8 cellular contexts compared by ENCODE assay signal in the genomic region with DNA sequence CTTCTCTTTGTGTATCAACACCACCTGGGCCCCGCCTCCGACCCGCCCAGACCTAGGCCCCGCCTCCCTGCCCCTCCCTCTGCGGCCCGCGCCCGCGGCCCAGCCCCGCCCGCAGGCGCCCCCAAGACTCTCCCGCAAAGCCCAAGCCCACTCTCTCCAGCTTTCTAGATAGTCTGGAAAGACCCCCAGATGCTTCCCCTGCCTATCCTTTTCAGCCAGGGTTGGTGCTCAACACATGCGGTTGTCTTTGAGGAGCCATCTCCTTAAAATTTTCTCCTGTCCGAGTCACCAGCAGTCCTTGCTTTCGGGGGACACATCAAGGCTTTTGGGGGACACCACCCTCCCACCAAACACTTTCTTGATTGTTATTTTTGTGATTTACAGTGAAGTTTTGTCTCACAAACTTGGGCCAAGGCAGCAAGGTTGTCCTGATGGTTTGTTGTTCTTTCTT. TPM values are rescaled to one million over a fixed set of nuclear protein-coding genes. Genes with fewer than 3 reads are reported as not detected.
A peak's percentile ranks its signal among the peaks of the same experiment; 100 is the strongest.
DNase-seq lines count a peak whose midpoint lies in the region; ATAC-seq and TF ChIP-seq lines count a peak whose summit lies in the region.

No MANE protein-coding gene starts in this region.

- peak overlapping the region; percentile 98 for H3K4me2 ChIP-seq in skeletal muscle satellite cell (ENCODE audit: low read length)

- H3K36me3 Mint-ChIP-seq in WTC11: peaks cover 45% of the 10 kb centered on the region

- no peaks in the 10 kb centered on the region for H3K27me3 ChIP-seq in foreskin keratinocyte
- no peaks in the 10 kb centered on the region for H3K27me3 ChIP-seq in skeletal muscle satellite cell (ENCODE audit: control insufficient read depth, insufficient read depth, low read length)

- H3K4me3 ChIP-seq in HFF-Myc (replicated peaks; ENCODE audit: low read depth, low read length): peak overlapping the region; percentile 73
- peak overlapping the region; percentile 94 for H3K4me3 ChIP-seq in skeletal muscle satellite cell (ENCODE audit: low read length)

- no peaks in the 10 kb centered on the region for H3K9me3 Mint-ChIP-seq in WTC11

- DNase-seq in HFF-Myc (ENCODE audit: extremely low read depth, low read depth): no peak
- peak; percentile 96 for DNase-seq in WTC11 (ENCODE audit: low spot score)
- no peak for DNase-seq in foreskin keratinocyte
- no peak for DNase-seq in inferior parietal cortex (ENCODE audit: extremely low spot score)
- no peak for DNase-seq in AG20443 (ENCODE audit: low spot score)

- peaks cover 41% of the 10 kb centered on the region for H3K36me3 ChIP-seq in skeletal muscle satellite cell (ENCODE audit: insufficient read depth, low read length)

- peak overlapping the region; percentile 97 for H3K9ac ChIP-seq in skeletal muscle satellite cell (ENCODE audit: low read depth, low read length)

- H3K4me3 Mint-ChIP-seq in WTC11: peak overlapping the region; percentile 98

- H3K9me3 ChIP-seq in skeletal muscle satellite cell (replicated peaks; ENCODE audit: low read length): no peaks in the 10 kb centered on the region

- peak overlapping the region; percentile 89 for H3K27ac ChIP-seq in foreskin keratinocyte

- peaks cover 18% of the 10 kb centered on the region for H3K4me1 ChIP-seq in foreskin keratinocyte
- H3K4me1 ChIP-seq in skeletal muscle satellite cell (ENCODE audit: control insufficient read depth, insufficient read depth, low read length): peaks cover 16% of the 10 kb centered on the region

- CTCF ChIA-PET in WTC11 (lab: Charles Lee): interaction anchor here (0.6 to 1.1 kb wide), 5 partner anchors 20 to 302 kb away, joined by 3 to 8 read pairs (median 4); no protein-coding TSS in a partner anchor

- ATAC-seq in WTC11: peak; percentile 81
- peak; percentile 1 for ATAC-seq in foreskin keratinocyte
- no peak for ATAC-seq in HG02885 (IDR thresholded peaks at IDR 0.05; ENCODE audit: poor library complexity, unreplicated experiment)
- ATAC-seq in GM21423 (IDR thresholded peaks at IDR 0.05; ENCODE audit: unreplicated experiment): no peak

- H3K27ac Mint-ChIP-seq in WTC11: peak overlapping the region; percentile 98

- H3K4me1 Mint-ChIP-seq in WTC11: peaks cover 48% of the 10 kb centered on the region

- POLR2A ChIA-PET in WTC11 (lab: Charles Lee): interaction anchor here (0.6 to 1.3 kb wide), 5 partner anchors 11 to 306 kb away, joined by 3 to 4 read pairs (median 3); a partner anchor contains a TSS

- H3K27me3 Mint-ChIP-seq in WTC11 (ENCODE audit: low read depth): no peaks in the 10 kb centered on the region; the same call in 1 of the 2 replicates

- no peak for TF ChIP-seq CTCF in HFF-Myc (IDR thresholded peaks at IDR 0.05; ENCODE audit: low read depth, low read length, missing control alignments)
- no peak for TF ChIP-seq CTCF in WTC11 (IDR thresholded peaks at IDR 0.05)
- no peak for TF ChIP-seq CTCF in foreskin keratinocyte (conservative IDR thresholded peaks at IDR 0.05)

TF ChIP-seq in WTC11, 78 proteins besides CTCF, POLR2A, EP300 and RAD21:
- TF ChIP-seq ATF1 (CRISPR knock-in tag; IDR thresholded peaks at IDR 0.05) (no peak), NR3C1 (CRISPR knock-in tag; conservative IDR thresholded peaks at IDR 0.05; ENCODE audit: low read depth) (no peak), ETV6 (CRISPR knock-in tag; IDR thresholded peaks at IDR 0.05) (peak; percentile 13; the same call in 1 of the 2 replicates)

RNA-seq across cellular contexts. Expression of a gene that starts 0.3 kb away (rescaled TPM):
- total RNA-seq in WTC11 (2021) (295 to 381 TPM (median 309 TPM) in 3 replicates), foreskin keratinocyte (385 and 423 TPM in 2 replicates)
- polyA plus RNA-seq in foreskin keratinocyte: 74.9 and 102 TPM in 2 replicates
- total RNA-seq in skeletal muscle satellite cell (2012; rRNA removed): 329 and 451 TPM in 2 replicates

Comparison
In these comparisons a context has a peak if more than half of its experiments do, and no peak if none do; other contexts are left out.
1. ATAC-seq: peak in WTC11 (single experiment) and foreskin keratinocyte (single experiment); none in HG02885 (single experiment) and GM21423 (single experiment).